In genomic region chr1:200960236-200960947, GRCh38 we compare ENCODE assay signal across 1 cellular context.
TF ChIP-seq lines count a peak whose summit lies in the region.

No MANE protein-coding gene starts in this region.

TF ChIP-seq in GM12878, 131 proteins besides CTCF, POLR2A, EP300 and RAD21 (continued from another document):
- TF ChIP-seq, protein P1, sequence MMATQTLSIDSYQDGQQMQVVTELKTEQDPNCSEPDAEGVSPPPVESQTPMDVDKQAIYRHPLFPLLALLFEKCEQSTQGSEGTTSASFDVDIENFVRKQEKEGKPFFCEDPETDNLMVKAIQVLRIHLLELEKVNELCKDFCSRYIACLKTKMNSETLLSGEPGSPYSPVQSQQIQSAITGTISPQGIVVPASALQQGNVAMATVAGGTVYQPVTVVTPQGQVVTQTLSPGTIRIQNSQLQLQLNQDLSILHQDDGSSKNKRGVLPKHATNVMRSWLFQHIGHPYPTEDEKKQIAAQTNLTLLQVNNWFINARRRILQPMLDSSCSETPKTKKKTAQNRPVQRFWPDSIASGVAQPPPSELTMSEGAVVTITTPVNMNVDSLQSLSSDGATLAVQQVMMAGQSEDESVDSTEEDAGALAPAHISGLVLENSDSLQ (IDR thresholded peaks at IDR 0.05) = no peak
- TF ChIP-seq JUNB (IDR thresholded peaks at IDR 0.05) = no peak
- TF ChIP-seq, protein P2, sequence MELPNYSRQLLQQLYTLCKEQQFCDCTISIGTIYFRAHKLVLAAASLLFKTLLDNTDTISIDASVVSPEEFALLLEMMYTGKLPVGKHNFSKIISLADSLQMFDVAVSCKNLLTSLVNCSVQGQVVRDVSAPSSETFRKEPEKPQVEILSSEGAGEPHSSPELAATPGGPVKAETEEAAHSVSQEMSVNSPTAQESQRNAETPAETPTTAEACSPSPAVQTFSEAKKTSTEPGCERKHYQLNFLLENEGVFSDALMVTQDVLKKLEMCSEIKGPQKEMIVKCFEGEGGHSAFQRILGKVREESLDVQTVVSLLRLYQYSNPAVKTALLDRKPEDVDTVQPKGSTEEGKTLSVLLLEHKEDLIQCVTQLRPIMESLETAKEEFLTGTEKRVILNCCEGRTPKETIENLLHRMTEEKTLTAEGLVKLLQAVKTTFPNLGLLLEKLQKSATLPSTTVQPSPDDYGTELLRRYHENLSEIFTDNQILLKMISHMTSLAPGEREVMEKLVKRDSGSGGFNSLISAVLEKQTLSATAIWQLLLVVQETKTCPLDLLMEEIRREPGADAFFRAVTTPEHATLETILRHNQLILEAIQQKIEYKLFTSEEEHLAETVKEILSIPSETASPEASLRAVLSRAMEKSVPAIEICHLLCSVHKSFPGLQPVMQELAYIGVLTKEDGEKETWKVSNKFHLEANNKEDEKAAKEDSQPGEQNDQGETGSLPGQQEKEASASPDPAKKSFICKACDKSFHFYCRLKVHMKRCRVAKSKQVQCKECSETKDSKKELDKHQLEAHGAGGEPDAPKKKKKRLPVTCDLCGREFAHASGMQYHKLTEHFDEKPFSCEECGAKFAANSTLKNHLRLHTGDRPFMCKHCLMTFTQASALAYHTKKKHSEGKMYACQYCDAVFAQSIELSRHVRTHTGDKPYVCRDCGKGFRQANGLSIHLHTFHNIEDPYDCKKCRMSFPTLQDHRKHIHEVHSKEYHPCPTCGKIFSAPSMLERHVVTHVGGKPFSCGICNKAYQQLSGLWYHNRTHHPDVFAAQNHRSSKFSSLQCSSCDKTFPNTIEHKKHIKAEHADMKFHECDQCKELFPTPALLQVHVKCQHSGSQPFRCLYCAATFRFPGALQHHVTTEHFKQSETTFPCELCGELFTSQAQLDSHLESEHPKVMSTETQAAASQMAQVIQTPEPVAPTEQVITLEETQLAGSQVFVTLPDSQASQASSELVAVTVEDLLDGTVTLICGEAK (IDR thresholded peaks at IDR 0.05; ENCODE audit: borderline replicate concordance) = no peak
